9 cellular contexts compared by ENCODE assay signal in the genomic region with DNA sequence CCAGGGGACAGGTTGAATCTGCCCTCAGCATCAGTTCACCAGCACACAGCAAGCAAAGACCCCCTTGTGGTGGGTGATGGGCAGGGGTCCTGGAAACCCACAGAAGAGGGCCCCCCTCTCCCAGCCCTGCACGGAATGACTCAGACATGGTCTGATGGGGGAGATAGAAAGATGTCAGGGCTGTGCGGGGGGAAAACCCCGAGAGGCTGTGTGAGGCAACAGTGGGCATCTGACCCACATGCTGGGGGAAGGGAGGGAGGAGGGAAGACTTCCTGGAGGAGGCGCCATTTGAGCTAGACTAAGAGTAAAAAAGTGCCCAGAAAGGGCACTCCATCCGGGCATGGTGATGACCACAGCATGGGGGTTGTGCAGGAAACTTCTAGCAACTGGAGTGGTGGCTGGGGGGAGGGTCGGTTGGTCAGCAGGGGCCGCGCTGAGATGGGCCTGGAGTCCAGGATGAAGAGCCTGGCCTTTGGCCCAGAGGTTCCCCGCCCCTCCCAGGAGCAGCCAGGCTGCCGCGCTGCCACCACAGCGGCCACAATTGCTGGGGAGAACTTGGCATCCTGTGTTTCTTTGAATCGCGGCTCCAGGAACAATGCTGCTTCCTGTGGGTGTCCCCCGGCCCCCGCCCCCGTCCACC. TPM values are rescaled to one million over a fixed set of nuclear protein-coding genes. Genes with fewer than 3 reads are reported as not detected.
A peak's percentile ranks its signal among the peaks of the same experiment; 100 is the strongest.
DNase-seq lines count a peak whose midpoint lies in the region; ATAC-seq, FAIRE-seq and TF ChIP-seq lines count a peak whose summit lies in the region.
"Had no signal": no experiment of that assay in that cellular context is flagged by ENCODE, and none has a peak within 500 bp of the region (broad histone marks: within the 10 kb centered on the region; RNA-seq: fewer than 3 reads in every experiment).

No MANE protein-coding gene starts in this region.

- peaks cover 0 to 11% of the 10 kb centered on the region in 2 experiments; a peak in 3 of 4 replicates for H3K27me3 ChIP-seq in GM12878 (replicated peaks in 1 of 2; ENCODE audit: control insufficient read depth in 2 of 2, insufficient read depth in 2 of 2, low read length in 1 of 2)

- H3K27ac ChIP-seq in GM12878 (ENCODE audit: control insufficient read depth, insufficient read depth), result no peak overlapping the region

- no peaks in the 10 kb centered on the region for H3K9me3 ChIP-seq in GM12878 (replicated peaks; ENCODE audit: control insufficient read depth, insufficient read depth, low read length)

- no peak for FAIRE-seq in H54 (lab: Jason Lieb, UNC)
- FAIRE-seq in GM12878 (lab: Jason Lieb, UNC), result no peak
- FAIRE-seq: TTC549 had no signal

- H3K36me3 ChIP-seq in GM12878 (ENCODE audit: control insufficient read depth in 2 of 2, insufficient read depth in 2 of 2, low read length in 1 of 2), result no peaks in the 10 kb centered on the region

- TF ChIP-seq RAD21 in GM12878 (IDR thresholded peaks at IDR 0.05; ENCODE audit: insufficient read depth, low read depth, low read length), result no peak

- peaks cover 13% of the 10 kb centered on the region for H3K27me3 Mint-ChIP-seq in T-helper 2 cell treated with Interferon-gamma antibody and Interleukin-4, amounts not matched to agents 5 μg/mL and 100 μg/mL, for 36 hours (ENCODE audit: low read depth)
- H3K27me3 Mint-ChIP-seq in stimulated activated memory B cell treated with anti-CD40 and anti-IgM and Interleukin-4, amounts not matched to agents 10 μg/mL and 1 μg/mL and 100 μg/mL, for 72 hours, result no peaks in the 10 kb centered on the region

- no peaks in the 10 kb centered on the region for H3K9me3 Mint-ChIP-seq in T-helper 2 cell treated with Interferon-gamma antibody and Interleukin-4, amounts not matched to agents 5 μg/mL and 100 μg/mL, for 36 hours
- H3K9me3 Mint-ChIP-seq in stimulated activated memory B cell treated with anti-CD40 and anti-IgM and Interleukin-4, amounts not matched to agents 10 μg/mL and 1 μg/mL and 100 μg/mL, for 72 hours, result no peaks in the 10 kb centered on the region

- RAD21 ChIA-PET in GM12878 (lab: Charles Lee; ENCODE audit: unreplicated experiment), result interaction anchor here (0.8 to 1.5 kb wide), 3 partner anchors 38 to 45 kb away, joined by 3 to 4 read pairs (median 3); no protein-coding TSS in a partner anchor

- no TSS peak for BruUV-seq in GM12878 (replicated peaks; lab: Mats Ljungman, UMichigan)

- intact Hi-C loops in GM12878 (cut with micrococcal nuclease; ENCODE audit: unreplicated experiment), result no loop called here

- no peak overlapping the region for H2AFZ ChIP-seq in GM12878 (ENCODE audit: control insufficient read depth, low read depth, low read length)

- no peak overlapping the region for H3K4me3 ChIP-seq in GM12878

- SMC1A ChIA-PET in GM12878 (lab: Charles Lee; ENCODE audit: uncharacterized antibody, unreplicated experiment), result interaction anchor here (1.5 kb wide), 1 partner anchor 45 kb away, joined by 9 read pairs; no protein-coding TSS in a partner anchor

- peaks cover 32% of the 10 kb centered on the region for H3K36me3 Mint-ChIP-seq in T-helper 2 cell treated with Interferon-gamma antibody and Interleukin-4, amounts not matched to agents 5 μg/mL and 100 μg/mL, for 36 hours (ENCODE audit: low read depth)
- peaks cover 23% of the 10 kb centered on the region for H3K36me3 Mint-ChIP-seq in stimulated activated memory B cell treated with anti-CD40 and anti-IgM and Interleukin-4, amounts not matched to agents 10 μg/mL and 1 μg/mL and 100 μg/mL, for 72 hours

- H3K79me2 ChIP-seq in GM12878 (ENCODE audit: control insufficient read depth, insufficient read depth, low read length), result no peaks in the 10 kb centered on the region

- H3K9ac ChIP-seq in GM12878 (ENCODE audit: control insufficient read depth, insufficient read depth, low read length), result no peak overlapping the region

- peak overlapping the region; percentile 75 for H3K27ac Mint-ChIP-seq in T-helper 2 cell treated with Interferon-gamma antibody and Interleukin-4, amounts not matched to agents 5 μg/mL and 100 μg/mL, for 36 hours
- H3K27ac Mint-ChIP-seq in stimulated activated memory B cell treated with anti-CD40 and anti-IgM and Interleukin-4, amounts not matched to agents 10 μg/mL and 1 μg/mL and 100 μg/mL, for 72 hours, result peak overlapping the region; percentile 86

- in situ Hi-C loops in GM12878 (cut with MboI), result no loop called here

- DNase-seq in H54 (ENCODE audit: insufficient read length, low spot score), result peak; percentile 89
- DNase-seq in T-helper 2 cell treated with Interferon-gamma antibody and Interleukin-4, amounts not matched to agents 5 μg/mL and 100 μg/mL, for 36 hours (ENCODE audit: low spot score), result peak; percentile 78
- no peak for DNase-seq in GM12878 (ENCODE audit: low read depth, low spot score)
- DNase-seq in lung microvascular endothelial cell (ENCODE audit: low read depth in 2 of 2), result peak; percentile 40 to 60
- DNase-seq in NCI-H1092 treated with DMSO at 0.1 percent for 48 hours (lab: John Stamatoyannopoulos, UW), result no peak
- DNase-seq in NCI-H82 (lab: John Stamatoyannopoulos, UW), result no peak
- DNase-seq in occipital lobe (lab: John Stamatoyannopoulos, UW), result no peak

- no peaks in the 10 kb centered on the region for H4K20me1 ChIP-seq in GM12878 (ENCODE audit: control insufficient read depth, insufficient read depth)

- WGBS in GM12878 (ENCODE audit: insufficient coverage, insufficient replicate concordance, low lambda C conversion rate, missing lambda C conversion rate), result 6% methylated on average over 9 of the region's 17 CpGs

- peak overlapping the region; percentile 97 for H3K4me3 Mint-ChIP-seq in T-helper 2 cell treated with Interferon-gamma antibody and Interleukin-4, amounts not matched to agents 5 μg/mL and 100 μg/mL, for 36 hours
- H3K4me3 Mint-ChIP-seq in stimulated activated memory B cell treated with anti-CD40 and anti-IgM and Interleukin-4, amounts not matched to agents 10 μg/mL and 1 μg/mL and 100 μg/mL, for 72 hours, result peak overlapping the region; percentile 100

- no peak for TF ChIP-seq CTCF in GM12878 (IDR thresholded peaks at IDR 0.05 in 2 of 3, conservative IDR thresholded peaks at IDR 0.05 in 1 of 3; ENCODE audit: control insufficient read depth in 2 of 3, extremely low read depth in 1 of 3, insufficient read depth in 1 of 3, low read depth in 3 of 3, low read length in 3 of 3)

- ATAC-seq in GM12878, result peak; percentile 71
- peak; percentile 57 for ATAC-seq in stimulated activated memory B cell treated with anti-CD40 and anti-IgM and Interleukin-4, amounts not matched to agents 10 μg/mL and 1 μg/mL and 100 μg/mL, for 72 hours

- H3K4me1 ChIP-seq in GM12878 (ENCODE audit: control insufficient read depth, insufficient read depth, low read length), result peaks cover 21% of the 10 kb centered on the region

- CTCF ChIA-PET in GM12878 (lab: Yijun Ruan, JAX), result interaction anchor here (1.3 to 2.2 kb wide), 2 partner anchors 44 to 45 kb away, joined by 4 to 7 read pairs; no protein-coding TSS in a partner anchor

- peak overlapping the region; percentile 64; the same call in 1 of the 2 replicates for H3K4me2 ChIP-seq in GM12878 (ENCODE audit: control insufficient read depth, insufficient read depth)

- POLR2A ChIA-PET in GM12878 (lab: Charles Lee), result interaction anchor here (0.6 to 2.3 kb wide), 3 partner anchors 8 to 70 kb away, joined by 5 to 8 read pairs (median 6); no protein-coding TSS in a partner anchor

- no peak for TF ChIP-seq EP300 in GM12878 (IDR thresholded peaks at IDR 0.05; ENCODE audit: borderline replicate concordance in 1 of 2, control insufficient read depth in 1 of 2, low read depth in 2 of 2, low read length in 2 of 2)

- H3K4me1 Mint-ChIP-seq in T-helper 2 cell treated with Interferon-gamma antibody and Interleukin-4, amounts not matched to agents 5 μg/mL and 100 μg/mL, for 36 hours (ENCODE audit: low read depth), result peaks cover 20% of the 10 kb centered on the region
- H3K4me1 Mint-ChIP-seq in stimulated activated memory B cell treated with anti-CD40 and anti-IgM and Interleukin-4, amounts not matched to agents 10 μg/mL and 1 μg/mL and 100 μg/mL, for 72 hours, result peaks cover 71% of the 10 kb centered on the region

- TF ChIP-seq POLR2A in H54 (IDR thresholded peaks at IDR 0.05; ENCODE audit: low read depth, low read length), result no peak
- TF ChIP-seq POLR2A in GM12878 (IDR thresholded peaks at IDR 0.05; ENCODE audit: low read depth, low read length), result no peak

RNA-seq across cellular contexts. Expression of a gene that starts 2.5 kb away (rescaled TPM):
- total RNA-seq in GM12878 (2013; cell fraction: nucleolus; rRNA removed), result 6.2 and 7.0 TPM in 2 replicates
- total RNA-seq in GM12878 (2014; rRNA removed), result 0.11 and 0.68 TPM in 2 replicates
- total RNA-seq in GM12878 (2014; rRNA removed; fragmentation: Illumina TruSeq; extraction: Trizol), result 0.22 and 0.23 TPM in 2 replicates
- total RNA-seq in GM12878 (2021), result 0.62 and 0.80 TPM in 2 replicates
- not detected for polyA plus RNA-seq in GM12878 (2011; ENCODE audit: low read depth)
- 0.33 and 0.43 TPM in 2 replicates for polyA plus RNA-seq in GM12878 (2011; rRNA removed)
- 0.48 and 0.51 TPM in 2 replicates for polyA plus RNA-seq in GM12878 (2011; cell fraction: cytosol; rRNA removed)
- 1.6 and 1.7 TPM in 2 replicates for polyA plus RNA-seq in GM12878 (2011; cell fraction: nucleus; rRNA removed)
- polyA plus RNA-seq in GM12878 (2012), result 0.15 and 0.35 TPM in 2 replicates
- 0.15 TPM in 1 of 2 replicates, not detected in the other for polyA plus RNA-seq in GM12878 (2014; fragmentation: Illumina TruSeq; extraction: Trizol)
- under 1 TPM; 0.09 to 0.18 TPM for polyA plus RNA-seq in GM12878 (2014; fragmentation: Nextera tagmentation; extraction: Ambion mirVana)
- polyA plus RNA-seq in GM12878 (2014; rRNA removed), result 0.68 and 0.81 TPM in 2 replicates
- polyA plus RNA-seq in GM12878 (2016; fragmentation: Nextera tagmentation; extraction: Ambion mirVana), result not detected
- polyA minus RNA-seq in GM12878 (2011; rRNA and poly(A)+ RNA removed), result 0.15 and 0.26 TPM in 2 replicates
- polyA minus RNA-seq in GM12878 (2011; cell fraction: cytosol; rRNA and poly(A)+ RNA removed), result not detected in 2 replicates
- polyA minus RNA-seq in GM12878 (2011; cell fraction: nucleus; rRNA and poly(A)+ RNA removed), result 0.73 and 2.0 TPM in 2 replicates
- total RNA-seq in lung microvascular endothelial cell, result 11.6 and 16.9 TPM in 2 replicates
- 8.7 TPM for total RNA-seq in occipital lobe

RNA-seq across cellular contexts. Expression of a gene that starts 33.3 kb away (rescaled TPM):
- total RNA-seq in GM12878 (2013; cell fraction: nucleolus; rRNA removed), result 26.3 and 30.6 TPM in 2 replicates
- total RNA-seq in GM12878 (2014; rRNA removed) (27.2 and 35.2 TPM in 2 replicates), GM12878 (2014; rRNA removed; fragmentation: Illumina TruSeq; extraction: Trizol) (4.1 and 5.2 TPM in 2 replicates), GM12878 (2021) (31.0 and 32.8 TPM in 2 replicates), lung microvascular endothelial cell (13.9 and 21.8 TPM in 2 replicates), occipital lobe (15.6 TPM)
- 4.9 TPM for polyA plus RNA-seq in GM12878 (2011; ENCODE audit: low read depth)
- polyA plus RNA-seq in GM12878 (2011; rRNA removed) (2.9 and 8.1 TPM in 2 replicates), GM12878 (2014; fragmentation: Illumina TruSeq; extraction: Trizol) (0.76 and 3.3 TPM in 2 replicates), GM12878 (2014; fragmentation: Nextera tagmentation; extraction: Ambion mirVana) (under 1 TPM; 0.13 to 0.68 TPM), GM12878 (2014; rRNA removed) (23.8 and 32.6 TPM in 2 replicates), GM12878 (2016; fragmentation: Nextera tagmentation; extraction: Ambion mirVana) (10 to 100 TPM; 43.6 to 53.3 TPM)
- polyA plus RNA-seq in GM12878 (2011; cell fraction: cytosol; rRNA removed), result 13.5 and 22.0 TPM in 2 replicates
- polyA plus RNA-seq in GM12878 (2011; cell fraction: nucleus; rRNA removed), result 101 and 131 TPM in 2 replicates
- polyA plus RNA-seq in GM12878 (2012), result 16.8 and 17.2 TPM in 2 replicates
- polyA minus RNA-seq in GM12878 (2011; rRNA and poly(A)+ RNA removed), result 3.9 and 12.8 TPM in 2 replicates
- polyA minus RNA-seq in GM12878 (2011; cell fraction: cytosol; rRNA and poly(A)+ RNA removed), result 9.5 and 9.9 TPM in 2 replicates
- 10.8 and 17.3 TPM in 2 replicates for polyA minus RNA-seq in GM12878 (2011; cell fraction: nucleus; rRNA and poly(A)+ RNA removed)

RNA-seq across cellular contexts. Expression of a gene that starts 36.7 kb away (rescaled TPM):
- total RNA-seq in GM12878 (2013; cell fraction: nucleolus; rRNA removed), result 15.3 and 19.5 TPM in 2 replicates
- total RNA-seq in GM12878 (2014; rRNA removed) (3.7 and 4.3 TPM in 2 replicates), GM12878 (2014; rRNA removed; fragmentation: Illumina TruSeq; extraction: Trizol) (2.3 and 2.5 TPM in 2 replicates), GM12878 (2021) (7.9 and 8.1 TPM in 2 replicates), lung microvascular endothelial cell (4.6 and 6.0 TPM in 2 replicates), occipital lobe (22.3 TPM)
- 0.75 TPM for polyA plus RNA-seq in GM12878 (2011; ENCODE audit: low read depth)
- polyA plus RNA-seq in GM12878 (2011; rRNA removed) (2.8 and 3.7 TPM in 2 replicates), GM12878 (2014; fragmentation: Illumina TruSeq; extraction: Trizol) (3.0 and 3.1 TPM in 2 replicates), GM12878 (2014; fragmentation: Nextera tagmentation; extraction: Ambion mirVana) (under 1 TPM; 0.37 to 0.45 TPM), GM12878 (2014; rRNA removed) (5.6 and 6.1 TPM in 2 replicates), GM12878 (2016; fragmentation: Nextera tagmentation; extraction: Ambion mirVana) (1 to 10 TPM; 5.8 to 5.9 TPM)
- polyA plus RNA-seq in GM12878 (2011; cell fraction: cytosol; rRNA removed), result 2.9 and 3.7 TPM in 2 replicates
- polyA plus RNA-seq in GM12878 (2011; cell fraction: nucleus; rRNA removed), result 13.7 and 15.4 TPM in 2 replicates
- 2.0 and 2.6 TPM in 2 replicates for polyA plus RNA-seq in GM12878 (2012)
- polyA minus RNA-seq in GM12878 (2011; rRNA and poly(A)+ RNA removed), result 2.5 and 4.9 TPM in 2 replicates
- 1.1 and 3.7 TPM in 2 replicates for polyA minus RNA-seq in GM12878 (2011; cell fraction: cytosol; rRNA and poly(A)+ RNA removed)
- polyA minus RNA-seq in GM12878 (2011; cell fraction: nucleus; rRNA and poly(A)+ RNA removed), result 3.4 and 6.5 TPM in 2 replicates

RNA-seq across cellular contexts. Expression of a gene that starts 45.9 kb away (rescaled TPM):
- not detected in 2 replicates for total RNA-seq in GM12878 (2013; cell fraction: nucleolus; rRNA removed)
- total RNA-seq in GM12878 (2014; rRNA removed), result not detected in 2 replicates
- not detected in 2 replicates for total RNA-seq in GM12878 (2014; rRNA removed; fragmentation: Illumina TruSeq; extraction: Trizol)
- total RNA-seq in GM12878 (2021), result not detected in 2 replicates
- polyA plus RNA-seq in GM12878 (2011; ENCODE audit: low read depth), result not detected
- not detected in 2 replicates for polyA plus RNA-seq in GM12878 (2011; rRNA removed)
- not detected in 2 replicates for polyA plus RNA-seq in GM12878 (2011; cell fraction: cytosol; rRNA removed)
- polyA plus RNA-seq in GM12878 (2011; cell fraction: nucleus; rRNA removed), result not detected in 2 replicates
- polyA plus RNA-seq in GM12878 (2012), result not detected in 2 replicates
- not detected in 2 replicates for polyA plus RNA-seq in GM12878 (2014; fragmentation: Illumina TruSeq; extraction: Trizol)
- polyA plus RNA-seq in GM12878 (2014; fragmentation: Nextera tagmentation; extraction: Ambion mirVana), result not detected
- not detected in 2 replicates for polyA plus RNA-seq in GM12878 (2014; rRNA removed)
- polyA plus RNA-seq in GM12878 (2016; fragmentation: Nextera tagmentation; extraction: Ambion mirVana), result not detected
- not detected in 2 replicates for polyA minus RNA-seq in GM12878 (2011; rRNA and poly(A)+ RNA removed)
- polyA minus RNA-seq in GM12878 (2011; cell fraction: cytosol; rRNA and poly(A)+ RNA removed), result not detected in 2 replicates
- polyA minus RNA-seq in GM12878 (2011; cell fraction: nucleus; rRNA and poly(A)+ RNA removed), result not detected in 2 replicates
- total RNA-seq in lung microvascular endothelial cell, result not detected in 2 replicates
- total RNA-seq in occipital lobe, result not detected

Comparison
In these comparisons a context has a peak if more than half of its experiments do, and no peak if none do; other contexts are left out.
1. DNase-seq: peak in H54 (single experiment), T-helper 2 cell treated with Interferon-gamma antibody and Interleukin-4, amounts not matched to agents 5 μg/mL and 100 μg/mL, for 36 hours (single experiment) and lung microvascular endothelial cell (2 of 2); none in GM12878 (single experiment), NCI-H1092 treated with DMSO at 0.1 percent for 48 hours (single experiment), NCI-H82 (single experiment) and occipital lobe (single experiment).